Comparison of ENCODE assay signal across 22 cellular contexts in the genomic region with DNA sequence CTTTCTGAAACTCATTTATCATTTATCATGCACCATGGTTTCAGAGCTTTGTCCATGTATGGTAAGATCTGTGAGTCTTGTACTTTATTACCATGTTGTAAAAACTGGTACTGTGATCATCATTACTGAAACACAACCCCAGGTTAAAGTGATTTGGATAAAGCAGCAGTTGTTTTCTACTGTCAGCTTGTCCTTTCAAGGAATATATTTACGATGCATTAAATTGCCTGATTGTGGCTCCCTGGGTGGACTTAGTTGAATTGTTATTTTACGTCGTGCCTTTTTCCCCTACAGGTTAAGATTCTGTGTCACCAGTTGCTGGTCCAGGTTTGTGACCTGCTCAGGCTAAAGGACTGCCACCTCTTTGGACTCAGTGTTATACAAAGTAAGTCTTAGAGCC. TPM values are rescaled to one million over a fixed set of nuclear protein-coding genes. Genes with fewer than 3 reads are reported as not detected.
A peak's percentile ranks its signal among the peaks of the same experiment; 100 is the strongest.
DNase-seq lines count a peak whose midpoint lies in the region; ATAC-seq, FAIRE-seq and TF ChIP-seq lines count a peak whose summit lies in the region.
"Had no signal": no experiment of that assay in that cellular context is flagged by ENCODE, and none has a peak within 500 bp of the region (broad histone marks: within the 10 kb centered on the region; RNA-seq: fewer than 3 reads in every experiment).

No MANE protein-coding gene starts in this region.

- CTCF ChIA-PET in HEK293T (lab: Yijun Ruan, JAX) (no interaction called here), IMR-90 (lab: Yijun Ruan, JAX) (no interaction called here)

- H3K18ac ChIP-seq in IMR-90 (ENCODE audit: low read depth, low read length) = no peak overlapping the region

- peaks cover 52% of the 10 kb centered on the region; the same call in 1 of the 2 replicates for H4K20me1 ChIP-seq in IMR-90 (ENCODE audit: insufficient read depth, low read length)

- dilution Hi-C loops in IMR-90 (cut with HindIII; ENCODE audit: low sequenced_read_pairs, unreplicated experiment) = no loop called here

- H3K36me3 ChIP-seq in IMR-90 (ENCODE audit: control insufficient read depth, insufficient read depth, low read length) = peaks cover 26% of the 10 kb centered on the region
- peaks cover 0 to 10% (median 0%) of the 10 kb centered on the region in 4 donors for H3K36me3 ChIP-seq in sigmoid colon

- in situ Hi-C loops in IMR-90 (cut with MboI; ENCODE audit: low sequenced_read_pairs) = no loop called here

- no peaks in the 10 kb centered on the region for H3K27me3 ChIP-seq in IMR-90 (ENCODE audit: control insufficient read depth, insufficient read depth, low read length)
- H3K27me3 ChIP-seq in sigmoid colon = no peaks in the 10 kb centered on the region
- H3K27me3 ChIP-seq: SJCRH30 had no signal

- no TSS peak for BruUV-seq in IMR-90 (replicated peaks; lab: Mats Ljungman, UMichigan)

- H3K79me1 ChIP-seq in IMR-90 (ENCODE audit: low read depth in 1 of 2, low read length in 2 of 2) = peaks cover 27 to 67% of the 10 kb centered on the region in 2 experiments

- H3K9ac ChIP-seq in IMR-90 (ENCODE audit: low read depth, low read length) = no peak overlapping the region; the same call in 1 of the 2 replicates

- H4K8ac ChIP-seq in IMR-90 (ENCODE audit: low read depth in 2 of 2, low read length in 2 of 2) = peak overlapping the region in 1 of 2 experiments; percentile 9; a peak in 1 of 4 replicates

- no peak for TF ChIP-seq CTCF in IMR-90 (conservative IDR thresholded peaks at IDR 0.05; ENCODE audit: low read depth, low read length)
- TF ChIP-seq CTCF in sigmoid colon (IDR thresholded peaks at IDR 0.05) = no peak

- no peak overlapping the region for H3K4ac ChIP-seq in IMR-90 (ENCODE audit: low read depth, low read length)

- H2AK5ac ChIP-seq in IMR-90 (ENCODE audit: low read depth, low read length) = no peak overlapping the region

- TF ChIP-seq EP300 in sigmoid colon (IDR thresholded peaks at IDR 0.05) = no peak

- peak overlapping the region; percentile 46; the same call in 1 of the 2 replicates for H3K27ac ChIP-seq in IMR-90 (ENCODE audit: insufficient read depth, low read length)
- H3K27ac ChIP-seq in sigmoid colon = peak overlapping the region in 3 of 4 donors; percentile 4 to 48 (median 23)
- H3K27ac ChIP-seq: PC-9, SJCRH30 had no signal

- no peak overlapping the region for H4K91ac ChIP-seq in IMR-90 (ENCODE audit: insufficient read depth, low read depth, low read length)

- H2BK120ac ChIP-seq in IMR-90 (ENCODE audit: low read depth, low read length) = no peak overlapping the region

- intact Hi-C loops in IMR-90 (cut with micrococcal nuclease) = no loop called here
- intact Hi-C loops in sigmoid colon (cut with DNase I) = no loop called here

- no peak overlapping the region for H3K4me2 ChIP-seq in IMR-90 (ENCODE audit: low read depth, low read length)
- H3K4me2 ChIP-seq: PC-9 had no signal

- FAIRE-seq in GM19239 (lab: Jason Lieb, UNC) = no peak
- FAIRE-seq: GM12891, H54, K562 had no signal

- H3K23ac ChIP-seq in IMR-90 (ENCODE audit: low read depth, low read length) = peak overlapping the region; percentile 45; the same call in 1 of the 2 replicates

- H2AFZ ChIP-seq in IMR-90 (replicated peaks; ENCODE audit: low read length, poor library complexity) = no peak overlapping the region
- H2AFZ ChIP-seq: PC-9 had no signal

- no peak overlapping the region for H2BK20ac ChIP-seq in IMR-90 (ENCODE audit: low read depth, low read length)

- POLR2A ChIA-PET in HEK293T (lab: Yijun Ruan, JAX) = no interaction called here
- POLR2A ChIA-PET in IMR-90 (lab: Charles Lee; ENCODE audit: unreplicated experiment) = no interaction called here

- H2AK9ac ChIP-seq in IMR-90 (replicated peaks; ENCODE audit: low read depth, low read length, poor library complexity) = no peak overlapping the region

- H3K4me1 ChIP-seq in IMR-90 (ENCODE audit: control insufficient read depth, insufficient read depth, low read length) (peaks cover 8% of the 10 kb centered on the region), sigmoid colon (peaks cover 0 to 30% (median 2%) of the 10 kb centered on the region in 4 donors)

- no peaks in the 10 kb centered on the region for H3K9me3 ChIP-seq in IMR-90 (ENCODE audit: control insufficient read depth, insufficient read depth, low read length)
- no peaks in the 10 kb centered on the region for H3K9me3 ChIP-seq in sigmoid colon
- H3K9me3 ChIP-seq: SJCRH30 had no signal

- 0 out of 2 replicates have a peak overlapping the region, but pooled peaks have one; percentile 1 for H4K5ac ChIP-seq in IMR-90 (ENCODE audit: low read depth, low read length)

- no peak overlapping the region for H2BK15ac ChIP-seq in IMR-90 (ENCODE audit: low read depth, low read length)

- no peak for TF ChIP-seq RAD21 in IMR-90 (IDR thresholded peaks at IDR 0.05; ENCODE audit: low read length)

- DNase-seq in HEK293T (ENCODE audit: extremely low spot score) (peak; percentile 47), IMR-90 (no peak), NCI-H69 (lab: John Stamatoyannopoulos, UW) (peak; percentile 94), sigmoid colon (no peak), GM19239 (ENCODE audit: insufficient read length, low spot score) (no peak), inferior parietal cortex (ENCODE audit: extremely low spot score) (no peak)
- DNase-seq: ACHN; C1 segment of cervical spinal cord; CD8-positive, alpha-beta memory T cell; DMS53; EL; NCI-H1105 treated with DMSO at 0.1 percent for 48 hours; NCI-H187; NCI-H2171 treated with DMSO at 0.1 percent for 48 hours; NCI-H446; NCI-H82; PC-9; SJCRH30 had no signal

- no peak overlapping the region; the same call in 1 of the 2 replicates for H3K14ac ChIP-seq in IMR-90 (replicated peaks; ENCODE audit: low read depth, low read length)

- TF ChIP-seq POLR2A in IMR-90 (IDR thresholded peaks at IDR 0.05; ENCODE audit: low read depth, low read length) = no peak
- TF ChIP-seq POLR2A in sigmoid colon (IDR thresholded peaks at IDR 0.05) = no peak

- H3K56ac ChIP-seq in IMR-90 (ENCODE audit: extremely low read depth, insufficient read depth, low read length) = no peak overlapping the region

- peaks cover 11% of the 10 kb centered on the region for H3K9me1 ChIP-seq in IMR-90 (ENCODE audit: insufficient read depth, low read length)

- ATAC-seq in IMR-90 (ENCODE audit: low read depth) (no peak), SK-N-SH treated with all-trans-retinoic acid at 6 μM for 48 hours (no peak)
- ATAC-seq: K562 had no signal

- 80% methylated on average over 3 of the region's 3 CpGs; no CpG with 5 or more reads in 1 of the 2 experiments for WGBS in IMR-90 (ENCODE audit: extremely low coverage in 2 of 2, insufficient read length in 1 of 2), 2 experiments
- WGBS in sigmoid colon, 2 donors = 25 to 67% methylated on average over 3 of the region's 3 CpGs

- H3K4me3 ChIP-seq in IMR-90 (ENCODE audit: insufficient read depth, low read depth, low read length) (no peak overlapping the region), sigmoid colon (no peak overlapping the region)
- H3K4me3 ChIP-seq: K562, PC-9, SJCRH30 had no signal

- H2BK5ac ChIP-seq in IMR-90 (ENCODE audit: low read depth, low read length, poor library complexity, severe bottlenecking) = peak overlapping the region; percentile 40

TF ChIP-seq in HEK293T, 16 proteins besides CTCF, POLR2A, EP300 and RAD21 (continues in another document):
- TF ChIP-seq ZNF384 (IDR thresholded peaks at IDR 0.05) (no peak), HDGF (IDR thresholded peaks at IDR 0.05; ENCODE audit: borderline replicate concordance) (no peak), FOXA1 (IDR thresholded peaks at IDR 0.05) (no peak), NFRKB (IDR thresholded peaks at IDR 0.05) (no peak), TARDBP (IDR thresholded peaks at IDR 0.05) (no peak), ELF4 (IDR thresholded peaks at IDR 0.05) (no peak), L3MBTL2 (conservative IDR thresholded peaks at IDR 0.05) (no peak), FOXM1 (IDR thresholded peaks at IDR 0.05; ENCODE audit: borderline replicate concordance) (no peak), ARNT (IDR thresholded peaks at IDR 0.05) (peak; percentile 59; the same call in 1 of the 2 replicates), FOXK2 (IDR thresholded peaks at IDR 0.05) (0 out of 2 replicates have a peak, but pooled peaks have one; percentile 48), SP1 (IDR thresholded peaks at IDR 0.05) (no peak), SUZ12 (IDR thresholded peaks at IDR 0.05) (no peak)

TF ChIP-seq in IMR-90, 13 proteins besides CTCF, POLR2A, EP300 and RAD21 (continues in another document):
- no peak for TF ChIP-seq MAFK (IDR thresholded peaks at IDR 0.05; ENCODE audit: low read depth, low read length)
- TF ChIP-seq CEBPB (IDR thresholded peaks at IDR 0.05; ENCODE audit: low read depth, low read length) = no peak
- no peak for TF ChIP-seq SMC3 (IDR thresholded peaks at IDR 0.05; ENCODE audit: low read depth, low read length)
- TF ChIP-seq MXI1 (IDR thresholded peaks at IDR 0.05; ENCODE audit: borderline replicate concordance, low read depth, low read length) = no peak
- no peak for TF ChIP-seq RCOR1 (IDR thresholded peaks at IDR 0.05; ENCODE audit: insufficient replicate concordance, low read length)
- no peak for TF ChIP-seq FOS (IDR thresholded peaks at IDR 0.05; ENCODE audit: low read depth, low read length)

TF ChIP-seq in SK-N-SH treated with all-trans-retinoic acid at 6 μM for 48 hours, 23 proteins besides CTCF, POLR2A, EP300 and RAD21 (continues in another document):
- TF ChIP-seq BACH2 (CRISPR knock-in tag; IDR thresholded peaks at IDR 0.05; ENCODE audit: borderline replicate concordance) (no peak), ZFP3 (CRISPR knock-in tag; IDR thresholded peaks at IDR 0.05) (no peak), TOX (CRISPR knock-in tag; IDR thresholded peaks at IDR 0.05; ENCODE audit: borderline replicate concordance) (no peak), ZC3H10 (CRISPR knock-in tag; IDR thresholded peaks at IDR 0.05) (no peak), CREB5 (CRISPR knock-in tag; IDR thresholded peaks at IDR 0.05; ENCODE audit: low read depth) (no peak), GLIS3 (CRISPR knock-in tag; IDR thresholded peaks at IDR 0.05) (no peak), ESRRG (CRISPR knock-in tag; IDR thresholded peaks at IDR 0.05) (no peak), PPARA (CRISPR knock-in tag; IDR thresholded peaks at IDR 0.05; ENCODE audit: borderline replicate concordance) (no peak), ZNF70 (CRISPR knock-in tag; IDR thresholded peaks at IDR 0.05) (no peak)

RNA-seq across cellular contexts. Expression of gene FRMD6, which starts 46.1 kb away (rescaled TPM):
- total RNA-seq in IMR-90 (2012; rRNA removed) (620 and 682 TPM in 2 replicates), sigmoid colon (10 to 100 TPM; 38.3 to 85.6 (median 49.6) TPM)
- polyA plus RNA-seq in IMR-90 (2012; rRNA removed) (243 and 244 TPM in 2 replicates), sigmoid colon (1 to 10 TPM; 1.6 to 6.6 (median 4.0) TPM)
- 129 and 270 TPM in 2 replicates for polyA plus RNA-seq in IMR-90 (2012; cell fraction: cytosol; rRNA removed)
- 287 and 382 TPM in 2 replicates for polyA plus RNA-seq in IMR-90 (2012; cell fraction: nucleus; rRNA removed; ENCODE audit: low replicate concordance)

Comparison
In these comparisons a context has a peak if more than half of its experiments do, and no peak if none do; other contexts are left out.
1. DNase-seq: peak in HEK293T (single experiment) and NCI-H69 (single experiment); none in IMR-90 (single experiment), sigmoid colon (single experiment), GM19239 (single experiment) and inferior parietal cortex (single experiment).